In genomic region chr11:74031310-74031676, GRCh38 we compare ENCODE assay signal across 21 cellular contexts. TPM values are rescaled to one million over a fixed set of nuclear protein-coding genes. Genes with fewer than 3 reads are reported as not detected.
DNase-seq lines count a peak whose midpoint lies in the region; ATAC-seq, FAIRE-seq and TF ChIP-seq lines count a peak whose summit lies in the region.
"Had no signal": no experiment of that assay in that cellular context is flagged by ENCODE, and none has a peak within 500 bp of the region (broad histone marks: within the 10 kb centered on the region; RNA-seq: fewer than 3 reads in every experiment).

No MANE protein-coding gene starts in this region.

- H3K79me2 ChIP-seq in GM12878 (ENCODE audit: control insufficient read depth, insufficient read depth, low read length): no peaks in the 10 kb centered on the region

- H3K27me3 Mint-ChIP-seq in T-helper 17 cell: no peaks in the 10 kb centered on the region

- H3K27me3 ChIP-seq in left ventricle myocardium inferior (ENCODE audit: low read depth) (no peaks in the 10 kb centered on the region), GM12878 (replicated peaks in 1 of 2; ENCODE audit: control insufficient read depth in 2 of 2, insufficient read depth in 2 of 2, low read length in 1 of 2) (no peaks in the 10 kb centered on the region)
- H3K27me3 ChIP-seq: left lung, transverse colon had no signal

- peak overlapping the region; percentile 5; the same call in 1 of the 2 replicates for H2AFZ ChIP-seq in GM12878 (ENCODE audit: control insufficient read depth, low read depth, low read length)

- H3K27ac Mint-ChIP-seq in T-helper 17 cell: peak overlapping the region; percentile 96
- peak overlapping the region; percentile 68 for H3K27ac Mint-ChIP-seq in stimulated activated effector memory CD8-positive, alpha-beta T cell treated with anti-CD3 and anti-CD28 coated beads, Interleukin-12 subunit alpha, Interleukin-12 subunit beta, amount 100 ng/mL, for 72 hours

- peaks cover 11% of the 10 kb centered on the region for H3K36me3 Mint-ChIP-seq in T-helper 17 cell (ENCODE audit: low read depth)
- peaks cover 15% of the 10 kb centered on the region for H3K36me3 Mint-ChIP-seq in stimulated activated effector memory CD8-positive, alpha-beta T cell treated with anti-CD3 and anti-CD28 coated beads, Interleukin-12 subunit alpha, Interleukin-12 subunit beta, amount 100 ng/mL, for 72 hours

- no peaks in the 10 kb centered on the region for H3K9me3 ChIP-seq in left ventricle myocardium inferior (replicated peaks)
- no peaks in the 10 kb centered on the region for H3K9me3 ChIP-seq in T-helper 17 cell (ENCODE audit: control insufficient read depth, low read length, poor library complexity, severe bottlenecking)
- H3K9me3 ChIP-seq in GM12878 (replicated peaks; ENCODE audit: control insufficient read depth, insufficient read depth, low read length): no peaks in the 10 kb centered on the region
- H3K9me3 ChIP-seq: Caco-2, left lung, transverse colon had no signal

- CTCF ChIA-PET in GM12878 (lab: Yijun Ruan, JAX): interaction anchor here (1.5 kb wide), 1 partner anchor 10 kb away, joined by 3 read pairs; no protein-coding TSS in a partner anchor

- DNase-seq in Right ventricle myocardium inferior (ENCODE audit: missing footprints) (no peak), left ventricle myocardium inferior (no peak), T-helper 17 cell (no peak), GM12878 (ENCODE audit: low read depth, low spot score) (no peak), posterior cingulate gyrus (no peak), GF-D8 (lab: John Stamatoyannopoulos, UW) (no peak), NCI-H446 (lab: John Stamatoyannopoulos, UW) (no peak)
- DNase-seq in stimulated activated effector memory CD8-positive, alpha-beta T cell treated with anti-CD3 and anti-CD28 coated beads, Interleukin-12 subunit alpha, Interleukin-12 subunit beta, amount 100 ng/mL, for 72 hours (ENCODE audit: low spot score in 2 of 2): no peak
- DNase-seq: activated CD4-positive, CD25-positive, alpha-beta regulatory T cell; activated CD8-positive, alpha-beta memory T cell treated with anti-CD3 and anti-CD28 coated beads, Interleukin-2, amount 50 U/mL, for 4 hours; amygdala; Caco-2; caudate nucleus; erythroblast; left lung; NCI-H1436; NCI-H526 treated with DMSO at 0.1 percent for 48 hours; occipital lobe; SHP77; stimulated activated CD4-positive, alpha-beta T cell treated with anti-CD3 and anti-CD28 coated beads, Interleukin-15, amount 100 ng/mL, for 24 hours; transverse colon had no signal

- BruUV-seq in GM12878 (replicated peaks; lab: Mats Ljungman, UMichigan): no TSS peak

- in situ Hi-C loops in GM12878 (cut with MboI): no loop called here

- H3K27ac ChIP-seq in left ventricle myocardium inferior (replicated peaks) (no peak overlapping the region), GM12878 (ENCODE audit: control insufficient read depth, insufficient read depth) (0 out of 2 replicates have a peak overlapping the region, but pooled peaks have one; percentile 0)
- H3K27ac ChIP-seq: left lung, transverse colon had no signal

- no peak for FAIRE-seq in GM12878 (lab: Jason Lieb, UNC)

- no peak overlapping the region for H3K4me3 ChIP-seq in left ventricle myocardium inferior
- H3K4me3 ChIP-seq in GM12878: no peak overlapping the region
- H3K4me3 ChIP-seq: left lung, transverse colon had no signal

- TF ChIP-seq RAD21 in GM12878 (IDR thresholded peaks at IDR 0.05; ENCODE audit: insufficient read depth, low read depth, low read length): no peak

- intact Hi-C loops in Right ventricle myocardium inferior (cut with DNase I): no loop called here
- intact Hi-C loops in left ventricle myocardium inferior (cut with micrococcal nuclease): no loop called here
- intact Hi-C loops in GM12878 (cut with micrococcal nuclease; ENCODE audit: unreplicated experiment): loop anchor here (5.0 kb wide), 1 partner anchor 69 kb away; no protein-coding TSS in a partner anchor
- intact Hi-C loops in posterior cingulate gyrus (cut with DNase I): no loop called here

- H3K4me2 ChIP-seq in GM12878 (ENCODE audit: control insufficient read depth, insufficient read depth): no peak overlapping the region

- TF ChIP-seq POLR2A in GM12878 (IDR thresholded peaks at IDR 0.05; ENCODE audit: low read depth, low read length): no peak

- SMC1A ChIA-PET in GM12878 (lab: Charles Lee; ENCODE audit: uncharacterized antibody, unreplicated experiment): no interaction called here

- H3K9ac ChIP-seq in GM12878 (ENCODE audit: control insufficient read depth, insufficient read depth, low read length): no peak overlapping the region

- RAD21 ChIA-PET in GM12878 (lab: Charles Lee; ENCODE audit: unreplicated experiment): interaction anchor here (2.6 kb wide), 1 partner anchor 51 kb away, joined by 8 read pairs; no protein-coding TSS in a partner anchor

- POLR2A ChIA-PET in GM12878 (lab: Charles Lee): no interaction called here

- no peak for TF ChIP-seq EP300 in GM12878 (IDR thresholded peaks at IDR 0.05; ENCODE audit: borderline replicate concordance in 1 of 2, control insufficient read depth in 1 of 2, low read depth in 2 of 2, low read length in 2 of 2)

- peaks cover 65% of the 10 kb centered on the region for H3K36me3 ChIP-seq in left ventricle myocardium inferior
- peaks cover 12 to 17% of the 10 kb centered on the region in 2 experiments; a peak in 3 of 4 replicates for H3K36me3 ChIP-seq in GM12878 (ENCODE audit: control insufficient read depth in 2 of 2, insufficient read depth in 2 of 2, low read length in 1 of 2)

- peaks cover 6% of the 10 kb centered on the region for H3K4me1 ChIP-seq in left ventricle myocardium inferior
- peaks cover 9% of the 10 kb centered on the region for H3K4me1 ChIP-seq in GM12878 (ENCODE audit: control insufficient read depth, insufficient read depth, low read length)
- H3K4me1 ChIP-seq: Caco-2, transverse colon had no signal

- WGBS in GM12878 (ENCODE audit: insufficient coverage, insufficient replicate concordance, low lambda C conversion rate, missing lambda C conversion rate): 100% methylated on average over 5 of the region's 5 CpGs

- no peaks in the 10 kb centered on the region for H3K9me3 Mint-ChIP-seq in stimulated activated effector memory CD8-positive, alpha-beta T cell treated with anti-CD3 and anti-CD28 coated beads, Interleukin-12 subunit alpha, Interleukin-12 subunit beta, amount 100 ng/mL, for 72 hours

- H3K4me1 Mint-ChIP-seq in T-helper 17 cell: peaks cover 28% of the 10 kb centered on the region
- peaks cover 31% of the 10 kb centered on the region for H3K4me1 Mint-ChIP-seq in stimulated activated effector memory CD8-positive, alpha-beta T cell treated with anti-CD3 and anti-CD28 coated beads, Interleukin-12 subunit alpha, Interleukin-12 subunit beta, amount 100 ng/mL, for 72 hours

- ATAC-seq in Right ventricle myocardium inferior (peak; percentile 42), T-helper 17 cell (peak; percentile 27), GM12878 (no peak)
- peak; percentile 17 for ATAC-seq in stimulated activated effector memory CD8-positive, alpha-beta T cell treated with anti-CD3 and anti-CD28 coated beads, Interleukin-12 subunit alpha, Interleukin-12 subunit beta, amount 100 ng/mL, for 72 hours
- ATAC-seq: left lung had no signal

- H3K4me3 Mint-ChIP-seq in T-helper 17 cell: peak overlapping the region; percentile 89
- H3K4me3 Mint-ChIP-seq in stimulated activated effector memory CD8-positive, alpha-beta T cell treated with anti-CD3 and anti-CD28 coated beads, Interleukin-12 subunit alpha, Interleukin-12 subunit beta, amount 100 ng/mL, for 72 hours: peak overlapping the region; percentile 57

- H4K20me1 ChIP-seq in GM12878 (ENCODE audit: control insufficient read depth, insufficient read depth): no peaks in the 10 kb centered on the region

- TF ChIP-seq CTCF in left ventricle myocardium inferior (IDR thresholded peaks at IDR 0.05; ENCODE audit: borderline replicate concordance) (no peak), GM12878 (IDR thresholded peaks at IDR 0.05 in 2 of 3, conservative IDR thresholded peaks at IDR 0.05 in 1 of 3; ENCODE audit: control insufficient read depth in 2 of 3, extremely low read depth in 1 of 3, insufficient read depth in 1 of 3, low read depth in 3 of 3, low read length in 3 of 3) (no peak)

RNA-seq across cellular contexts. Expression of gene UCP3, which starts 22.4 kb away (rescaled TPM):
- total RNA-seq in Right ventricle myocardium inferior: 13.1 TPM
- total RNA-seq in left ventricle myocardium inferior: 2.7 TPM
- 1 to 10 TPM; 5.5 to 6.0 TPM for total RNA-seq in T-helper 17 cell
- total RNA-seq in GM12878 (2013; cell fraction: nucleolus; rRNA removed): 4.5 and 7.8 TPM in 2 replicates
- 0.71 and 1.4 TPM in 2 replicates for total RNA-seq in GM12878 (2014; rRNA removed)
- total RNA-seq in GM12878 (2014; rRNA removed; fragmentation: Illumina TruSeq; extraction: Trizol): 0.88 and 0.94 TPM in 2 replicates
- total RNA-seq in GM12878 (2021): 1.1 and 1.6 TPM in 2 replicates
- polyA plus RNA-seq in GM12878 (2011; ENCODE audit: low read depth): 0.58 TPM
- 0.53 and 1.2 TPM in 2 replicates for polyA plus RNA-seq in GM12878 (2011; rRNA removed)
- polyA plus RNA-seq in GM12878 (2011; cell fraction: cytosol; rRNA removed): 0.58 and 0.89 TPM in 2 replicates
- polyA plus RNA-seq in GM12878 (2011; cell fraction: nucleus; rRNA removed): 4.3 and 7.3 TPM in 2 replicates
- polyA plus RNA-seq in GM12878 (2012): 0.66 and 0.85 TPM in 2 replicates
- 0.14 and 0.94 TPM in 2 replicates for polyA plus RNA-seq in GM12878 (2014; fragmentation: Illumina TruSeq; extraction: Trizol)
- under 1 TPM; 0.02 to 0.19 TPM for polyA plus RNA-seq in GM12878 (2014; fragmentation: Nextera tagmentation; extraction: Ambion mirVana)
- polyA plus RNA-seq in GM12878 (2014; rRNA removed): 1.5 and 1.9 TPM in 2 replicates
- polyA plus RNA-seq in GM12878 (2016; fragmentation: Nextera tagmentation; extraction: Ambion mirVana): under 1 TPM; 0.23 to 0.58 TPM
- polyA minus RNA-seq in GM12878 (2011; rRNA and poly(A)+ RNA removed): 0.66 and 2.3 TPM in 2 replicates
- 1.7 TPM in 1 of 2 replicates, not detected in the other for polyA minus RNA-seq in GM12878 (2011; cell fraction: cytosol; rRNA and poly(A)+ RNA removed)
- 3.0 and 5.2 TPM in 2 replicates for polyA minus RNA-seq in GM12878 (2011; cell fraction: nucleus; rRNA and poly(A)+ RNA removed)

RNA-seq across cellular contexts. Expression of gene UCP2, which starts 48.6 kb away (rescaled TPM):
- total RNA-seq in Right ventricle myocardium inferior (36.4 TPM), left ventricle myocardium inferior (23.4 TPM), T-helper 17 cell (100 to 1,000 TPM; 701 to 919 TPM), GM12878 (2014; rRNA removed) (31.1 and 34.0 TPM in 2 replicates), GM12878 (2014; rRNA removed; fragmentation: Illumina TruSeq; extraction: Trizol) (32.9 and 36.0 TPM in 2 replicates), GM12878 (2021) (224 and 237 TPM in 2 replicates)
- 59.6 and 64.1 TPM in 2 replicates for total RNA-seq in GM12878 (2013; cell fraction: nucleolus; rRNA removed)
- 127 TPM for polyA plus RNA-seq in GM12878 (2011; ENCODE audit: low read depth)
- polyA plus RNA-seq in GM12878 (2011; rRNA removed) (27.6 and 52.2 TPM in 2 replicates), GM12878 (2014; fragmentation: Illumina TruSeq; extraction: Trizol) (122 and 187 TPM in 2 replicates), GM12878 (2014; fragmentation: Nextera tagmentation; extraction: Ambion mirVana) (100 to 1,000 TPM; 122 to 134 TPM), GM12878 (2014; rRNA removed) (158 and 175 TPM in 2 replicates), GM12878 (2016; fragmentation: Nextera tagmentation; extraction: Ambion mirVana) (100 to 1,000 TPM; 228 to 248 TPM)
- polyA plus RNA-seq in GM12878 (2011; cell fraction: cytosol; rRNA removed): 146 and 147 TPM in 2 replicates
- polyA plus RNA-seq in GM12878 (2011; cell fraction: nucleus; rRNA removed): 71.7 and 83.1 TPM in 2 replicates
- 196 and 231 TPM in 2 replicates for polyA plus RNA-seq in GM12878 (2012)
- polyA minus RNA-seq in GM12878 (2011; rRNA and poly(A)+ RNA removed): 116 and 196 TPM in 2 replicates
- 109 TPM in 2 replicates for polyA minus RNA-seq in GM12878 (2011; cell fraction: cytosol; rRNA and poly(A)+ RNA removed)
- polyA minus RNA-seq in GM12878 (2011; cell fraction: nucleus; rRNA and poly(A)+ RNA removed): 77.9 and 115 TPM in 2 replicates
